36 cellular contexts compared by ENCODE assay signal in the genomic region with DNA sequence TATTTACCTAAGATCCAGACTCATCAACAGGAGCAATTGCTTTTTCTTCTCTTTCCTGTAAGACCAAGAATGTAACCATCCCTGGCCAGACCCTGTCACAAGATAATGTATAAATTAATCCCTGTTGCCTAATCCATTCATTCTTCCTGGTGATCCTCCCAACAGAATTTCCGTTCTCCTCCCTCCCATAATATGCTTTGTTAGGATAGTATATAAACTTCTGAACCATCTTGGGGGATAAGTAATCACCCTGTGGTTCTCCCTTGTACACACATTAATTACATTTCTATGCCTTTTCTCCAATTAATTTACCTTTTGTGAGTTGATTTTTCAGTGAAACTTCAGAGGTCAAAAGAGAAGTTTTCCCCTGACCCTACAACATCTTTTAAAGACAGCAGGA.
"Had no signal": no experiment of that assay in that cellular context is flagged by ENCODE, and none has a peak within 500 bp of the region (broad histone marks: within the 10 kb centered on the region; RNA-seq: fewer than 3 reads in every experiment).

No MANE protein-coding gene starts in this region.

- H3K9me3 ChIP-seq: MG63 had no signal

- DNase-seq: Kasumi-1, MG63, MM.1S, MV-4-11, NCI-H1048, NCI-H1092, NCI-H1092 treated with DMSO at 0.1 percent for 48 hours, NCI-H1105, NCI-H1105 treated with DMSO at 0.1 percent for 48 hours, NCI-H1417, NCI-H1417 treated with DMSO at 0.1 percent for 48 hours, NCI-H1436, NCI-H1436 treated with DMSO at 0.1 percent for 48 hours, NCI-H146, NCI-H1694, NCI-H1694 treated with DMSO at 0.1 percent for 48 hours, NCI-H187, NCI-H187 treated with DMSO at 0.1 percent for 48 hours, NCI-H1930, NCI-H2029, NCI-H2029 treated with DMSO at 0.1 percent for 48 hours, NCI-H2081, NCI-H2081 treated with DMSO at 0.1 percent for 48 hours, NCI-H2107, NCI-H2171, NCI-H2171 treated with DMSO at 0.1 percent for 48 hours, NCI-H2227 treated with DMSO at 0.1 percent for 48 hours, NCI-H226, NCI-H345, NCI-H446, NCI-H446 treated with DMSO at 0.1 percent for 48 hours, NCI-H510A, NCI-H510A treated with DMSO at 0.1 percent for 48 hours, NCI-H524, NCI-H524 treated with DMSO at 0.1 percent for 48 hours, NCI-H526 had no signal

- H3K4me3 ChIP-seq: MG63 had no signal

- H3K27me3 ChIP-seq: MG63 had no signal

- H3K36me3 ChIP-seq: MG63 had no signal
